8 cellular contexts compared by ENCODE assay signal in the genomic region with DNA sequence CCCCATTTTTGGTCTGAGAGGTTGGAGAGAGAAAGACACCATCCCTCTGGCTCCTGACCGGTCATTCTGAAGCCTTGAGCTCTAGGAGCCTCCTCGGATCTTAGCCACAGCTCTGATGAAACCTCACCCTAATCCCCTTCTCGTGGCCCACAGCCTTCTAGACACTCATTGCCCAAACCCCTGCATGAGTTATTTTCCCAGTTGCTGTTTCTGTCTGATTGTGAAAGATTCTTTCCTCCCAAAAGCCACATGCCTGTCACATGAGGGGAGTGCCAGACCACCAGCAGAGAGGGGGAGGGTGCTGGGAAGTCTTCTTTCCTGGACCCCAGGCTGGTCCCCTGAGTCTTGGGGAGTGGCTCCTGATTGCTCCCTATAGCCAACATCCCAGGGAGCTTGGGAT. TPM values are rescaled to one million over a fixed set of nuclear protein-coding genes. Genes with fewer than 3 reads are reported as not detected.
DNase-seq lines count a peak whose midpoint lies in the region; ATAC-seq and TF ChIP-seq lines count a peak whose summit lies in the region.

No MANE protein-coding gene starts in this region.

- no peak for TF ChIP-seq POLR2A in adrenal gland (IDR thresholded peaks at IDR 0.05)

- H3K27me3 Mint-ChIP-seq in CD14-positive monocyte (ENCODE audit: low read depth in 3 of 3): no peaks in the 10 kb centered on the region

- no peak overlapping the region for H3K56ac ChIP-seq in mesendoderm (ENCODE audit: low read length)

- H2BK120ac ChIP-seq in mesendoderm (ENCODE audit: low read depth, low read length): no peak overlapping the region

- no peak overlapping the region for H3K4me3 ChIP-seq in adrenal gland
- peak overlapping the region in 1 of 2 donors; percentile 37 for H3K4me3 ChIP-seq in mucosa of rectum (ENCODE audit: low read length in 2 of 2)
- H3K4me3 ChIP-seq in mesendoderm (ENCODE audit: low read length): no peak overlapping the region
- no peak overlapping the region for H3K4me3 ChIP-seq in mammary epithelial cell (replicated peaks in 1 of 3; ENCODE audit: insufficient read depth in 1 of 3, low read depth in 2 of 3, low read length in 3 of 3)

- DNase-seq in CD14-positive monocyte (ENCODE audit: low spot score): peak; percentile 74
- DNase-seq in adrenal gland: peak in 4 of 7 donors; percentile 31 to 49 (median 41)
- no peak for DNase-seq in stimulated activated CD4-positive, alpha-beta T cell treated with anti-CD3 and anti-CD28 coated beads, Interleukin-4, amount 100 ng/mL, for 24 hours
- no peak for DNase-seq in NCI-H524 (lab: John Stamatoyannopoulos, UW)
- no peak for DNase-seq in mesendoderm
- no peak for DNase-seq in mammary epithelial cell

- no peak overlapping the region for H2AFZ ChIP-seq in mammary epithelial cell (ENCODE audit: low read depth, low read length)

- 54 to 75% (median 67%) methylated on average over 3 of the region's 3 CpGs for WGBS in adrenal gland, 4 donors
- WGBS in mesendoderm (ENCODE audit: extremely low coverage, insufficient coverage, low lambda C conversion rate): no CpG with 5 or more reads among the region's 3 CpGs
- WGBS in mammary epithelial cell (ENCODE audit: low coverage, missing lambda C conversion rate): 71% methylated on average over 1 of the region's 3 CpGs

- no peak overlapping the region for H3K23ac ChIP-seq in mesendoderm (ENCODE audit: low read length)

- in situ Hi-C loops in mammary epithelial cell (cut with MboI; ENCODE audit: low sequenced_read_pairs in 2 of 2): no loop called here

- no peaks in the 10 kb centered on the region for H4K20me1 ChIP-seq in mammary epithelial cell (ENCODE audit: insufficient read depth, low read length)

- no peak overlapping the region for H3K18ac ChIP-seq in mesendoderm (ENCODE audit: low read length)

- peaks cover 3 to 8% of the 10 kb centered on the region in 2 donors for H3K36me3 Mint-ChIP-seq in CD14-positive monocyte

- intact Hi-C loops in CD14-positive monocyte (cut with micrococcal nuclease): loop anchor here in 1 of 2 donors (5.0 kb wide), 1 partner anchor 35 kb away; no protein-coding TSS in a partner anchor
- intact Hi-C loops in adrenal gland (cut with DNase I): no loop called here
- intact Hi-C loops in mammary epithelial cell (cut with micrococcal nuclease): no loop called here

- CTCF ChIA-PET in mammary epithelial cell (lab: Charles Lee; ENCODE audit: low non-redundant PET): no interaction called here

- H3K79me2 ChIP-seq in mesendoderm (ENCODE audit: control insufficient read depth, insufficient read depth, low read length): no peaks in the 10 kb centered on the region
- no peaks in the 10 kb centered on the region for H3K79me2 ChIP-seq in mammary epithelial cell (ENCODE audit: insufficient read depth, low read length)

- H3K4me2 ChIP-seq in mesendoderm (ENCODE audit: low read length) (no peak overlapping the region), mammary epithelial cell (ENCODE audit: insufficient read depth, low read depth, low read length) (no peak overlapping the region)

- BruUV-seq in mammary epithelial cell (replicated peaks; lab: Mats Ljungman, UMichigan): no TSS peak

- no peak for TF ChIP-seq CTCF in CD14-positive monocyte (IDR thresholded peaks at IDR 0.05)
- TF ChIP-seq CTCF in adrenal gland (IDR thresholded peaks at IDR 0.05): no peak
- TF ChIP-seq CTCF in mammary epithelial cell (conservative IDR thresholded peaks at IDR 0.05 in 1 of 2, IDR thresholded peaks at IDR 0.05 in 1 of 2; ENCODE audit: extremely low read depth in 1 of 2, insufficient read depth in 1 of 2, low read depth in 1 of 2, low read length in 2 of 2): no peak

- no peak overlapping the region for H3K4ac ChIP-seq in mesendoderm (ENCODE audit: low read depth, low read length)

- ATAC-seq in HG02970 (IDR thresholded peaks at IDR 0.05; ENCODE audit: low FRiP score, unreplicated experiment): peak; percentile 10

- H3K36me3 ChIP-seq in adrenal gland (replicated peaks in 1 of 2) (no peaks in the 10 kb centered on the region), mucosa of rectum (ENCODE audit: control insufficient read depth in 2 of 2, insufficient read depth in 2 of 2, low read length in 2 of 2) (no peaks in the 10 kb centered on the region), mesendoderm (ENCODE audit: control insufficient read depth, insufficient read depth, low read length) (no peaks in the 10 kb centered on the region), mammary epithelial cell (ENCODE audit: insufficient read depth, low read length) (no peaks in the 10 kb centered on the region)

- H3K9ac ChIP-seq in mucosa of rectum (ENCODE audit: low read depth in 1 of 2, low read length in 2 of 2): no peak overlapping the region
- no peak overlapping the region for H3K9ac ChIP-seq in mesendoderm (ENCODE audit: low read length)
- no peak overlapping the region for H3K9ac ChIP-seq in mammary epithelial cell (ENCODE audit: insufficient read depth, low read length)

- dilution Hi-C loops in mammary epithelial cell (cut with HindIII; ENCODE audit: low sequenced_read_pairs): no loop called here

- H3K79me1 ChIP-seq in mesendoderm (ENCODE audit: low read length): no peaks in the 10 kb centered on the region

- H4K5ac ChIP-seq in mesendoderm (ENCODE audit: low read length): no peak overlapping the region

- no peak overlapping the region for H2BK5ac ChIP-seq in mesendoderm (ENCODE audit: low read length)

- no peak overlapping the region for H4K8ac ChIP-seq in mesendoderm (ENCODE audit: low read depth, low read length)

- H3K4me1 ChIP-seq in adrenal gland (replicated peaks in 1 of 2): peaks cover 0 to 5% of the 10 kb centered on the region in 2 donors
- H3K4me1 ChIP-seq in mucosa of rectum (ENCODE audit: control insufficient read depth in 2 of 2, insufficient read depth in 2 of 2, low read length in 2 of 2): peaks cover 7% of the 10 kb centered on the region in 2 donors
- no peaks in the 10 kb centered on the region for H3K4me1 ChIP-seq in mesendoderm (ENCODE audit: control insufficient read depth, low read depth, low read length)
- H3K4me1 ChIP-seq in mammary epithelial cell (ENCODE audit: insufficient read depth, low read length): no peaks in the 10 kb centered on the region

- H3K9me3 ChIP-seq in adrenal gland (replicated peaks in 1 of 3) (no peaks in the 10 kb centered on the region), mucosa of rectum (ENCODE audit: control insufficient read depth in 2 of 2, low read length in 2 of 2) (no peaks in the 10 kb centered on the region), mammary epithelial cell (replicated peaks; ENCODE audit: insufficient read depth, low read length) (no peaks in the 10 kb centered on the region)

- H2AK5ac ChIP-seq in mesendoderm (ENCODE audit: low read length): no peak overlapping the region

- H3K4me3 Mint-ChIP-seq in CD14-positive monocyte: peak overlapping the region; percentile 56 to 72

- peak overlapping the region; percentile 90 to 96 (median 94) for H3K27ac Mint-ChIP-seq in CD14-positive monocyte

- no peak overlapping the region for H2BK15ac ChIP-seq in mesendoderm (replicated peaks; ENCODE audit: low read depth)

- H3K27me3 ChIP-seq in adrenal gland: no peaks in the 10 kb centered on the region
- H3K27me3 ChIP-seq in mucosa of rectum (ENCODE audit: control insufficient read depth in 2 of 2, insufficient read depth in 2 of 2, low read length in 2 of 2): no peaks in the 10 kb centered on the region
- H3K27me3 ChIP-seq in mesendoderm (ENCODE audit: insufficient read depth, low read length, poor library complexity): no peaks in the 10 kb centered on the region
- H3K27me3 ChIP-seq in mammary epithelial cell (ENCODE audit: insufficient read depth, low read length): no peaks in the 10 kb centered on the region

- H3K4me1 Mint-ChIP-seq in CD14-positive monocyte: peaks cover 88% of the 10 kb centered on the region

- H3K27ac ChIP-seq in adrenal gland (peak overlapping the region in 2 of 5 donors; percentile 78 to 92), mucosa of rectum (ENCODE audit: low read depth in 2 of 2, low read length in 2 of 2) (peak overlapping the region; percentile 58 to 80), mesendoderm (ENCODE audit: low read depth, low read length) (no peak overlapping the region), mammary epithelial cell (ENCODE audit: insufficient read depth, low read depth, low read length) (no peak overlapping the region)

- peaks cover 0 to 6% (median 0%) of the 10 kb centered on the region in 7 donors for H3K9me3 Mint-ChIP-seq in CD14-positive monocyte

RNA-seq across cellular contexts. Expression of a gene that starts 17.6 kb away (rescaled TPM):
- polyA plus RNA-seq in CD14-positive monocyte (10 to 100 TPM; 19.8 to 26.0 TPM), adrenal gland (100 to 1,000 TPM in 1 of 3 donors, 10 to 100 TPM in 2; 46.2 to 152 (median 51.9) TPM), mammary epithelial cell (73.6 TPM)
- total RNA-seq in adrenal gland (100 to 1,000 TPM in 6 of 8 donors, 10 to 100 TPM in 2; 84.7 to 131 (median 113) TPM), mammary epithelial cell (10 to 100 TPM; 64.7 to 86.9 TPM)
- 11.5 TPM for polyA plus RNA-seq in mesendoderm (2013, experiment 1 of 2)
- polyA plus RNA-seq in mesendoderm (2013, experiment 2 of 2): 12.0 TPM
- polyA minus RNA-seq in mammary epithelial cell: 168 TPM

Comparison
In these comparisons a context has a peak if more than half of its experiments do, and no peak if none do; other contexts are left out.
1. DNase-seq: peak in CD14-positive monocyte (single experiment) and adrenal gland (4 of 7); none in stimulated activated CD4-positive, alpha-beta T cell treated with anti-CD3 and anti-CD28 coated beads, Interleukin-4, amount 100 ng/mL, for 24 hours (single experiment), NCI-H524 (0 of 2), mesendoderm (single experiment) and mammary epithelial cell (single experiment).
2. H3K27ac ChIP-seq: peak in mucosa of rectum (2 of 2); none in mesendoderm (single experiment) and mammary epithelial cell (single experiment).